In the genomic region with DNA sequence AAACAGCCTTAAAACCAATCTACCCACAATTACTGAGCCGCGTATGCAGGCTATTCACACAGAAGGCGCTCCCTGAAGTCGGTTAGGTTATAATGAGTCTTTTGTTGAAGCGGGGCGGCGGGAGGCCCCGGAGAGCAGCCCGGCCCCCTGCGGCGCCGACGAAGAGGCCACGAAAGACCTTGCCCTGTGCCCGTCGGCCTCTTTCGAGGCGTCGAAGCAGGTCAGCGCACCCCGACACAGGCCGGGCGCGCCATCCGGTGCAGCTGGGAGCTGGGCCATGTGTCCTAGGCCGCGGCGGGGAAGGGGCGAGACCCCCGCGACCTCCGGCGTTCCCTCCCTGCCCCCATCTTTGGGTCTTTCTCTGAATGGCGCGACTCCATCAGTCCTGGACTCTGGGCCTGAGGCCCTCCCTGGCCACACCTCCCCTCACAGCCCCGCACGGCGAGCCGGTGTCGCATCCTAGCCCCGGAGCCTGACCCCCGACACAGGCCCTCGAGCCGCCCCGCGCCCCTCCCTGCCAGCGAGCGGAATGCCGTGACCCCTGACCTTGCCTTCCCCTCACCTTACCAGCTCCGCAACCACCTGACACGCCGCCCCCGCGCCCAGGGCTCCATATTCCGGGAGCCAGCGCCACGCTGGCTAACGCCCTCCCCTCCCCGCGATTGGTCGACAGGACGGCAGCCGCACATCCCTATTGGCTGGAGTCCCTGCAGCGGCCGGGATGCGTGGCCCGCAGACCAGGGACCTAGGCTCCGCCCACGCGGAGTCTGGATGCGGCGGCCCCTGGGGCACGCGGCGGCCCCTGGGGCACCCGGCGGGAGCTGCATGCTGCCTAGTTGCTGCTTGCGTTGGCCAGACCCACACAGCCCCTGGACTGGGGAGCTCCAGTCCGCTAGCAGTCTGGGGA, we compare ENCODE assay signal across 8 cellular contexts. TPM values are rescaled to one million over a fixed set of nuclear protein-coding genes. Genes with fewer than 3 reads are reported as not detected.
DNase-seq lines count a peak whose midpoint lies in the region; ATAC-seq and TF ChIP-seq lines count a peak whose summit lies in the region.

Gene SLC11A2 (minus strand): TSS at position 637 of the 907 bp plus-strand sequence. CDS start 15,656 bp downstream, outside the sequence.

- peak; percentile 74 for DNase-seq in NCI-H187 treated with DMSO at 0.1 percent for 48 hours (lab: John Stamatoyannopoulos, UW)
- peak; percentile 86 to 96 (median 89) for DNase-seq in T-helper 2 cell
- DNase-seq in right atrium auricular region (ENCODE audit: low spot score), result peak; percentile 96
- DNase-seq in psoas muscle, result peak; percentile 96 to 98

- WGBS in psoas muscle, 3 donors, result 1% methylated on average over 65 to 79 of the region's 79 CpGs
- whole genome bisulfite sequencing in urinary bladder, result under 1% methylated on average over 79 of the region's 79 CpGs

- H3K36me3 ChIP-seq in right atrium auricular region (no peaks in the 10 kb centered on the region), psoas muscle (ENCODE audit: insufficient read depth in 1 of 2, low read depth in 1 of 2) (no peaks in the 10 kb centered on the region), urinary bladder (ENCODE audit: insufficient read depth) (no peaks in the 10 kb centered on the region)

- TF ChIP-seq CTCF in right atrium auricular region (IDR thresholded peaks at IDR 0.05) (peak in 1 of 2 donors; percentile 44), psoas muscle (IDR thresholded peaks at IDR 0.05) (peak; percentile 13)

- intact Hi-C loops in psoas muscle (cut with DNase I), result no loop called here

- H3K4me1 ChIP-seq in right atrium auricular region (peaks cover 0 to 38% of the 10 kb centered on the region in 2 donors), psoas muscle (peaks cover 24% of the 10 kb centered on the region), urinary bladder (ENCODE audit: insufficient read depth) (no peaks in the 10 kb centered on the region)

- H3K9me3 ChIP-seq in right atrium auricular region, result no peaks in the 10 kb centered on the region
- H3K9me3 ChIP-seq in psoas muscle, result no peaks in the 10 kb centered on the region

- peak; percentile 80 for TF ChIP-seq POLR2A in GM15510 (IDR thresholded peaks at IDR 0.05; ENCODE audit: borderline replicate concordance, extremely low read depth, insufficient read length)

- H3K4me3 ChIP-seq in right atrium auricular region (peak within 1 kb of the TSS; percentile 65 to 71), psoas muscle (peak within 1 kb of the TSS; percentile 72), urinary bladder (ENCODE audit: low read depth, low read length) (peak within 1 kb of the TSS; percentile 73)

- no peaks in the 10 kb centered on the region for H3K27me3 ChIP-seq in right atrium auricular region
- H3K27me3 ChIP-seq in psoas muscle (ENCODE audit: insufficient read depth in 3 of 3, low read length in 2 of 3), result no peaks in the 10 kb centered on the region

- peak; percentile 93 for ATAC-seq in HG02943 (IDR thresholded peaks at IDR 0.05; ENCODE audit: low read depth, unreplicated experiment)
- peak; percentile 93 to 97 (median 94) for ATAC-seq in psoas muscle

- peak within 1 kb of the TSS; percentile 98 for H3K27ac ChIP-seq in angular gyrus (ENCODE audit: low read depth, low read length)
- peak within 1 kb of the TSS; percentile 88 to 92 for H3K27ac ChIP-seq in right atrium auricular region
- peak within 1 kb of the TSS; percentile 90 for H3K27ac ChIP-seq in psoas muscle
- H3K27ac ChIP-seq in urinary bladder (ENCODE audit: low read depth), result peak within 1 kb of the TSS; percentile 79

RNA-seq across cellular contexts. Expression of gene SLC11A2, which starts in this region (rescaled TPM):
- total RNA-seq in right atrium auricular region (10 to 100 TPM; 25.5 to 40.9 TPM), psoas muscle (10 to 100 TPM; 15.7 to 55.3 (median 36.6) TPM), urinary bladder (78.3 TPM)
- polyA plus RNA-seq in psoas muscle (10 to 100 TPM; 18.8 to 40.2 (median 26.1) TPM), urinary bladder (21.5 TPM)

Comparison
In these comparisons a context has a peak if more than half of its experiments do, and no peak if none do; other contexts are left out.
1. Peak in every context shown above with its lines: DNase-seq, ATAC-seq, H3K4me3 ChIP-seq and H3K27ac ChIP-seq.